ENCODE assay signal across 10 cellular contexts in the genomic region with DNA sequence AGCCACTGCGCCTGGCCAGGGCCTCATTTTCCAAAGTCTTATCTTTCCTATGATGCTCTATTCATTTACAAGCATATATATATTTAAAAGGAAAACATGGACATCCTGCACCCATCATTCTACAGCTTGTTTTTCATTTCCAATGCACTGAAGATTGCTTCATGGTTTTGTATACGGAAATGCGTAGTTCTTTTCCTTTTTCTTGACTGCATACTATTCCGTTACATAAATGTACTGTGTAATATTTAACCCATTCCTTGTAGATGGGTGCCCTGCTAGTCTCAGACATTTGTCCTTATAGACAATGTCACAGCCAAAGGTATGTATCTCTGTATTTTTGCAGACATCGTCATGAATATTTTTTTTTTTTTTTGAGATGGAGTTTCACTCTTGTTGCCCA.
"Had no signal": no experiment of that assay in that cellular context is flagged by ENCODE, and none has a peak within 500 bp of the region (broad histone marks: within the 10 kb centered on the region; RNA-seq: fewer than 3 reads in every experiment).

No MANE protein-coding gene starts in this region.

- H3K4me1 Mint-ChIP-seq: GM23338 had no signal

- H3K9me3 ChIP-seq: HAP-1 had no signal

- FAIRE-seq: H54 had no signal

- H3K4me3 ChIP-seq: GM23248, GM23338, HAP-1 had no signal

- H3K4me1 ChIP-seq: HAP-1 had no signal

- H3K27ac ChIP-seq: GM23248 had no signal

- H3K4me3 Mint-ChIP-seq: GM23338, H9, HFFc6 had no signal

- DNase-seq: GM23248, GOT3, H7, H9, HCEC 1CT, HFFc6 had no signal

- H2AFZ ChIP-seq: GM23248, GM23338 had no signal

- ATAC-seq: GM23338, HCT116 had no signal

- H3K4me2 ChIP-seq: GM23338 had no signal

- H3K27ac Mint-ChIP-seq: GM23338, HFFc6 had no signal

- H3K36me3 ChIP-seq: HAP-1 had no signal

- H3K9me3 Mint-ChIP-seq: H9 had no signal

- H3K9ac ChIP-seq: GM23248 had no signal
